26 cellular contexts compared by ENCODE assay signal in genomic region chr13:76939215-76939614, GRCh38. TPM values are rescaled to one million over a fixed set of nuclear protein-coding genes. Genes with fewer than 3 reads are reported as not detected.
DNase-seq lines count a peak whose midpoint lies in the region; ATAC-seq, FAIRE-seq and TF ChIP-seq lines count a peak whose summit lies in the region.
"Had no signal": no experiment of that assay in that cellular context is flagged by ENCODE, and none has a peak within 500 bp of the region (broad histone marks: within the 10 kb centered on the region; RNA-seq: fewer than 3 reads in every experiment).

No MANE protein-coding gene starts in this region.

- no peak for TF ChIP-seq CTCF in CD14-positive monocyte (IDR thresholded peaks at IDR 0.05)
- no peak for TF ChIP-seq CTCF in IMR-90 (conservative IDR thresholded peaks at IDR 0.05; ENCODE audit: low read depth, low read length)
- no peak for TF ChIP-seq CTCF in sigmoid colon (IDR thresholded peaks at IDR 0.05)

- BruUV-seq in IMR-90 (replicated peaks; lab: Mats Ljungman, UMichigan), result no TSS peak

- in situ Hi-C loops in IMR-90 (cut with MboI; ENCODE audit: low sequenced_read_pairs), result no loop called here

- H2BK15ac ChIP-seq in IMR-90 (ENCODE audit: low read depth, low read length), result no peak overlapping the region
- H2BK15ac ChIP-seq in mesenchymal stem cell (ENCODE audit: low read depth, poor library complexity, severe bottlenecking), result no peak overlapping the region

- H3K18ac ChIP-seq in IMR-90 (ENCODE audit: low read depth, low read length) (no peak overlapping the region), mesenchymal stem cell (ENCODE audit: low read depth in 1 of 2, low read length in 2 of 2) (no peak overlapping the region)

- peak overlapping the region; percentile 61 to 91 (median 87) for H3K27ac Mint-ChIP-seq in CD14-positive monocyte
- H3K27ac Mint-ChIP-seq in dendritic cell treated with granulocyte-macrophage colony-stimulating factor and Interleukin-4, amounts not matched to agents 40 ng/mL and 50 ng/mL, for 4 days, result peak overlapping the region; percentile 52
- H3K27ac Mint-ChIP-seq: activated naive CD8-positive, alpha-beta T cell treated with anti-CD3 and anti-CD28 coated beads, Interleukin-2, amount 50 U/mL, for 24 hours; activated T-helper 1 cell treated with anti-CD3 and anti-CD28 coated beads, Interleukin-12 subunit alpha, Interleukin-12 subunit beta, Interleukin-2, Interleukin-4 antibody, amounts not matched to agents 30 ng/mL and 10 ng/mL and 1 ng/mL, durations not matched to agents 14 hours and 24 hours and 36 hours; nephron progenitor cell had no signal

- H3K27ac ChIP-seq in IMR-90 (ENCODE audit: insufficient read depth, low read length), result no peak overlapping the region
- H3K27ac ChIP-seq in mesenchymal stem cell (ENCODE audit: low read length, poor library complexity, severe bottlenecking), result no peak overlapping the region
- H3K27ac ChIP-seq in small intestine (ENCODE audit: low read depth in 1 of 2, low read length in 1 of 2), result no peak overlapping the region
- H3K27ac ChIP-seq in sigmoid colon, result no peak overlapping the region
- H3K27ac ChIP-seq: esophagus squamous epithelium, HL-60, skin epidermis, upper lobe of right lung had no signal

- no peaks in the 10 kb centered on the region for H3K79me1 ChIP-seq in IMR-90 (ENCODE audit: low read depth in 1 of 2, low read length in 2 of 2)
- no peaks in the 10 kb centered on the region for H3K79me1 ChIP-seq in mesenchymal stem cell (replicated peaks; ENCODE audit: low read length, poor library complexity, severe bottlenecking)

- H3K4me1 ChIP-seq in IMR-90 (ENCODE audit: control insufficient read depth, insufficient read depth, low read length), result peaks cover 4% of the 10 kb centered on the region
- peaks cover 2% of the 10 kb centered on the region for H3K4me1 ChIP-seq in mesenchymal stem cell (ENCODE audit: control insufficient read depth, insufficient read depth, low read depth, low read length)
- no peaks in the 10 kb centered on the region for H3K4me1 ChIP-seq in small intestine (ENCODE audit: control insufficient read depth in 2 of 2, insufficient read depth in 1 of 2, low read depth in 1 of 2, low read length in 1 of 2)
- no peaks in the 10 kb centered on the region for H3K4me1 ChIP-seq in sigmoid colon
- H3K4me1 ChIP-seq: upper lobe of right lung had no signal

- intact Hi-C loops in CD14-positive monocyte (cut with micrococcal nuclease), result loop anchor here in 1 of 2 donors (5.0 kb wide), 2 partner anchors 38 to 57 kb away; no protein-coding TSS in a partner anchor
- intact Hi-C loops in IMR-90 (cut with micrococcal nuclease), result no loop called here
- intact Hi-C loops in dendritic cell treated with granulocyte-macrophage colony-stimulating factor and Interleukin-4, amounts not matched to agents 40 ng/mL and 50 ng/mL, for 4 days (cut with micrococcal nuclease), result no loop called here
- intact Hi-C loops in sigmoid colon (cut with DNase I), result no loop called here

- no CpG with 5 or more reads among the region's 3 CpGs for WGBS in IMR-90 (ENCODE audit: extremely low coverage in 2 of 2, insufficient read length in 1 of 2), 2 experiments
- no CpG with 5 or more reads among the region's 3 CpGs for WGBS in mesenchymal stem cell
- WGBS in small intestine, 3 donors, result 88 to 95% (median 89%) methylated on average over 3 of the region's 3 CpGs
- 90% methylated on average over 3 of the region's 3 CpGs for WGBS in sigmoid colon, 2 donors

- no peaks in the 10 kb centered on the region for H4K20me1 ChIP-seq in IMR-90 (ENCODE audit: insufficient read depth, low read length)
- H4K20me1 ChIP-seq: BLaER1 treated with 17β-estradiol and CSF1 and Interleukin-3, amounts not matched to agents 10 nM and 100 nM had no signal

- no peak overlapping the region for H2BK12ac ChIP-seq in mesenchymal stem cell (ENCODE audit: low read length in 2 of 2)

- H3K9me3 ChIP-seq in IMR-90 (ENCODE audit: control insufficient read depth, insufficient read depth, low read length), result no peaks in the 10 kb centered on the region
- H3K9me3 ChIP-seq in mesenchymal stem cell (ENCODE audit: control insufficient read depth, low read length), result peaks cover 5% of the 10 kb centered on the region
- no peaks in the 10 kb centered on the region for H3K9me3 ChIP-seq in small intestine (ENCODE audit: control insufficient read depth, low read depth)
- H3K9me3 ChIP-seq in sigmoid colon, result peaks cover 0 to 3% (median 0%) of the 10 kb centered on the region in 4 donors
- H3K9me3 ChIP-seq: esophagus squamous epithelium, upper lobe of right lung had no signal

- ATAC-seq in IMR-90 (ENCODE audit: low read depth), result no peak
- ATAC-seq: activated naive CD8-positive, alpha-beta T cell treated with anti-CD3 and anti-CD28 coated beads, Interleukin-2, amount 50 U/mL, for 24 hours; upper lobe of right lung had no signal

- H4K5ac ChIP-seq in IMR-90 (ENCODE audit: low read depth, low read length), result no peak overlapping the region

- no peak for TF ChIP-seq RAD21 in IMR-90 (IDR thresholded peaks at IDR 0.05; ENCODE audit: low read length)

- H3K4ac ChIP-seq in IMR-90 (ENCODE audit: low read depth, low read length) (no peak overlapping the region), mesenchymal stem cell (ENCODE audit: low read depth in 1 of 2, low read length in 2 of 2) (no peak overlapping the region)

- H3K14ac ChIP-seq in IMR-90 (replicated peaks; ENCODE audit: low read depth, low read length) (no peak overlapping the region), mesenchymal stem cell (ENCODE audit: low read length in 2 of 2) (no peak overlapping the region)

- no peak overlapping the region for H3K23ac ChIP-seq in IMR-90 (ENCODE audit: low read depth, low read length)
- no peak overlapping the region for H3K23ac ChIP-seq in mesenchymal stem cell (ENCODE audit: low read length in 2 of 2)

- no peak for FAIRE-seq in small intestine (lab: Jason Lieb, UNC)

- H4K91ac ChIP-seq in IMR-90 (ENCODE audit: insufficient read depth, low read depth, low read length), result no peak overlapping the region
- H4K91ac ChIP-seq in mesenchymal stem cell (ENCODE audit: low read length), result no peak overlapping the region

- TF ChIP-seq POLR2A in IMR-90 (IDR thresholded peaks at IDR 0.05; ENCODE audit: low read depth, low read length), result no peak
- TF ChIP-seq POLR2A in sigmoid colon (IDR thresholded peaks at IDR 0.05), result no peak

- POLR2A ChIA-PET in IMR-90 (lab: Charles Lee; ENCODE audit: unreplicated experiment), result no interaction called here

- H3K9ac ChIP-seq in IMR-90 (ENCODE audit: low read depth, low read length) (no peak overlapping the region), mesenchymal stem cell (ENCODE audit: low read length) (no peak overlapping the region)

- H3K9me3 Mint-ChIP-seq in CD14-positive monocyte, result peaks cover 0 to 7% (median 4%) of the 10 kb centered on the region in 7 donors
- peaks cover 8% of the 10 kb centered on the region for H3K9me3 Mint-ChIP-seq in dendritic cell treated with granulocyte-macrophage colony-stimulating factor and Interleukin-4, amounts not matched to agents 40 ng/mL and 50 ng/mL, for 4 days
- H3K9me3 Mint-ChIP-seq: activated T-helper 1 cell treated with anti-CD3 and anti-CD28 coated beads, Interleukin-12 subunit alpha, Interleukin-12 subunit beta, Interleukin-2, Interleukin-4 antibody, amounts not matched to agents 30 ng/mL and 10 ng/mL and 1 ng/mL, durations not matched to agents 14 hours and 24 hours and 36 hours; nephron progenitor cell had no signal

- peaks cover 49% of the 10 kb centered on the region for H3K4me1 Mint-ChIP-seq in CD14-positive monocyte
- peaks cover 55% of the 10 kb centered on the region for H3K4me1 Mint-ChIP-seq in dendritic cell treated with granulocyte-macrophage colony-stimulating factor and Interleukin-4, amounts not matched to agents 40 ng/mL and 50 ng/mL, for 4 days (ENCODE audit: low read depth)
- H3K4me1 Mint-ChIP-seq: activated naive CD8-positive, alpha-beta T cell treated with anti-CD3 and anti-CD28 coated beads, Interleukin-2, amount 50 U/mL, for 24 hours; nephron progenitor cell had no signal

- CTCF ChIA-PET in IMR-90 (lab: Yijun Ruan, JAX), result interaction anchor here (0.6 to 0.7 kb wide), 2 partner anchors 17 to 539 kb away, joined by 3 to 4 read pairs; no protein-coding TSS in a partner anchor

- H3K36me3 ChIP-seq in IMR-90 (ENCODE audit: control insufficient read depth, insufficient read depth, low read length) (no peaks in the 10 kb centered on the region), mesenchymal stem cell (ENCODE audit: control insufficient read depth in 1 of 2, insufficient read depth in 2 of 2, low read depth in 1 of 2, low read length in 2 of 2) (no peaks in the 10 kb centered on the region), small intestine (ENCODE audit: control insufficient read depth in 2 of 2, insufficient read depth in 2 of 2, low read length in 2 of 2) (no peaks in the 10 kb centered on the region), sigmoid colon (no peaks in the 10 kb centered on the region)
- H3K36me3 ChIP-seq: BLaER1 treated with 17β-estradiol and CSF1 and Interleukin-3, amounts not matched to agents 10 nM and 100 nM; esophagus squamous epithelium; upper lobe of right lung had no signal

- H2BK5ac ChIP-seq in IMR-90 (ENCODE audit: low read depth, low read length, poor library complexity, severe bottlenecking), result peak overlapping the region; percentile 20
- H2BK5ac ChIP-seq in mesenchymal stem cell (ENCODE audit: low read depth, low read length, poor library complexity, severe bottlenecking), result no peak overlapping the region

- no peak overlapping the region for H2BK120ac ChIP-seq in IMR-90 (ENCODE audit: low read depth, low read length)
- H2BK120ac ChIP-seq in mesenchymal stem cell (ENCODE audit: low read depth, low read length), result no peak overlapping the region

- H4K8ac ChIP-seq in IMR-90 (ENCODE audit: low read depth in 2 of 2, low read length in 2 of 2), result no peak overlapping the region
- no peak overlapping the region for H4K8ac ChIP-seq in mesenchymal stem cell (ENCODE audit: low read length)

- H3K27me3 ChIP-seq in IMR-90 (ENCODE audit: control insufficient read depth, insufficient read depth, low read length) (no peaks in the 10 kb centered on the region), mesenchymal stem cell (ENCODE audit: control insufficient read depth in 1 of 2, insufficient read depth in 1 of 2, low read length in 2 of 2) (no peaks in the 10 kb centered on the region), small intestine (ENCODE audit: control insufficient read depth in 2 of 2, insufficient read depth in 2 of 2, low read length in 2 of 2) (no peaks in the 10 kb centered on the region), sigmoid colon (no peaks in the 10 kb centered on the region)
- H3K27me3 ChIP-seq: BLaER1 treated with 17β-estradiol and CSF1 and Interleukin-3, amounts not matched to agents 10 nM and 100 nM; esophagus squamous epithelium; upper lobe of right lung had no signal

- no peak overlapping the region for H2BK20ac ChIP-seq in IMR-90 (ENCODE audit: low read depth, low read length)

- H3K4me3 Mint-ChIP-seq in CD14-positive monocyte, result peak overlapping the region in 1 of 2 donors; percentile 1
- no peak overlapping the region for H3K4me3 Mint-ChIP-seq in dendritic cell treated with granulocyte-macrophage colony-stimulating factor and Interleukin-4, amounts not matched to agents 40 ng/mL and 50 ng/mL, for 4 days
- H3K4me3 Mint-ChIP-seq: activated naive CD8-positive, alpha-beta T cell treated with anti-CD3 and anti-CD28 coated beads, Interleukin-2, amount 50 U/mL, for 24 hours; activated T-helper 1 cell treated with anti-CD3 and anti-CD28 coated beads, Interleukin-12 subunit alpha, Interleukin-12 subunit beta, Interleukin-2, Interleukin-4 antibody, amounts not matched to agents 30 ng/mL and 10 ng/mL and 1 ng/mL, durations not matched to agents 14 hours and 24 hours and 36 hours; nephron progenitor cell had no signal

- dilution Hi-C loops in IMR-90 (cut with HindIII; ENCODE audit: low sequenced_read_pairs, unreplicated experiment), result no loop called here

- H3K56ac ChIP-seq in IMR-90 (ENCODE audit: extremely low read depth, insufficient read depth, low read length), result no peak overlapping the region

- peaks cover 2 to 4% (median 2%) of the 10 kb centered on the region in 3 donors for H3K27me3 Mint-ChIP-seq in CD14-positive monocyte (ENCODE audit: low read depth in 3 of 3)
- H3K27me3 Mint-ChIP-seq in dendritic cell treated with granulocyte-macrophage colony-stimulating factor and Interleukin-4, amounts not matched to agents 40 ng/mL and 50 ng/mL, for 4 days, result no peaks in the 10 kb centered on the region
- H3K27me3 Mint-ChIP-seq: activated naive CD8-positive, alpha-beta T cell treated with anti-CD3 and anti-CD28 coated beads, Interleukin-2, amount 50 U/mL, for 24 hours had no signal

- H3K4me2 ChIP-seq in IMR-90 (ENCODE audit: low read depth, low read length) (no peak overlapping the region), mesenchymal stem cell (ENCODE audit: low read length, poor library complexity, severe bottlenecking) (no peak overlapping the region)

- H2AK5ac ChIP-seq in IMR-90 (ENCODE audit: low read depth, low read length) (no peak overlapping the region), mesenchymal stem cell (ENCODE audit: low read length, severe bottlenecking) (no peak overlapping the region)

- TF ChIP-seq EP300 in sigmoid colon (IDR thresholded peaks at IDR 0.05), result no peak

- H3K4me3 ChIP-seq in IMR-90 (ENCODE audit: insufficient read depth, low read depth, low read length) (no peak overlapping the region), mesenchymal stem cell (ENCODE audit: insufficient read depth in 1 of 2, low read depth in 1 of 2, low read length in 2 of 2) (no peak overlapping the region), small intestine (ENCODE audit: low read depth in 1 of 2, low read length in 2 of 2) (no peak overlapping the region), sigmoid colon (no peak overlapping the region)
- H3K4me3 ChIP-seq: BLaER1 treated with 17β-estradiol and CSF1 and Interleukin-3, amounts not matched to agents 10 nM and 100 nM; esophagus squamous epithelium; skin epidermis; upper lobe of right lung had no signal

- 0 out of 2 replicates have a peak, but pooled peaks cover 2% of the 10 kb centered on the region for H3K9me1 ChIP-seq in IMR-90 (ENCODE audit: insufficient read depth, low read length)

- H2AFZ ChIP-seq in IMR-90 (replicated peaks; ENCODE audit: low read length, poor library complexity) (no peak overlapping the region), mesenchymal stem cell (ENCODE audit: low read depth, low read length) (no peak overlapping the region)

- H3K36me3 Mint-ChIP-seq in CD14-positive monocyte, result peaks cover 1 to 6% of the 10 kb centered on the region in 2 donors
- no peaks in the 10 kb centered on the region for H3K36me3 Mint-ChIP-seq in dendritic cell treated with granulocyte-macrophage colony-stimulating factor and Interleukin-4, amounts not matched to agents 40 ng/mL and 50 ng/mL, for 4 days (ENCODE audit: low read depth)

- no peak overlapping the region for H2AK9ac ChIP-seq in IMR-90 (replicated peaks; ENCODE audit: low read depth, low read length, poor library complexity)

- DNase-seq in CD14-positive monocyte (ENCODE audit: low spot score) (no peak), IMR-90 (peak; percentile 41), mesenchymal stem cell (peak; percentile 10), Ammon's horn (ENCODE audit: low spot score) (no peak), iPS-NIHi7 (ENCODE audit: extremely low spot score) (no peak), small intestine (no peak), sigmoid colon (no peak)
- DNase-seq: activated CD4-positive, alpha-beta T cell treated with anti-CD3 and anti-CD28 coated beads for 1 hour; activated naive CD8-positive, alpha-beta T cell treated with anti-CD3 and anti-CD28 coated beads, Interleukin-2, amount 50 U/mL, for 24 hours; DMS 273 treated with DMSO at 0.1 percent for 48 hours; effector CD4-positive, alpha-beta T cell; esophagus squamous epithelium; left cardiac atrium; NCI-H1930; NCI-H446; nephron progenitor cell; RPMI8226; stimulated activated CD4-positive, alpha-beta T cell treated with anti-CD3 and anti-CD28 coated beads, Interleukin-4, amount 100 ng/mL, for 24 hours; upper lobe of right lung had no signal

RNA-seq across cellular contexts. Expression of gene ACOD1, which starts 9.1 kb away (rescaled TPM):
- not detected for polyA plus RNA-seq in CD14-positive monocyte
- not detected in 2 replicates for total RNA-seq in IMR-90 (2012; rRNA removed)
- not detected in 2 replicates for polyA plus RNA-seq in IMR-90 (2012; rRNA removed)
- polyA plus RNA-seq in IMR-90 (2012; cell fraction: cytosol; rRNA removed), result not detected in 2 replicates
- not detected in 2 replicates for polyA plus RNA-seq in IMR-90 (2012; cell fraction: nucleus; rRNA removed; ENCODE audit: low replicate concordance)
- polyA plus RNA-seq in mesenchymal stem cell (2013, experiment 1 of 2), result not detected
- polyA plus RNA-seq in mesenchymal stem cell (2013, experiment 2 of 2), result not detected
- not detected for polyA plus RNA-seq in small intestine
- total RNA-seq in sigmoid colon, result not detected
- under 1 TPM in 1 of 3 donors, not detected in 2; 0.10 TPM for polyA plus RNA-seq in sigmoid colon
- total RNA-seq: activated CD8-positive, alpha-beta memory T cell treated with anti-CD3 and anti-CD28 coated beads for 36 hours; activated T-helper 1 cell treated with anti-CD3 and anti-CD28 coated beads, Interleukin-12 subunit alpha, Interleukin-12 subunit beta, Interleukin-2, Interleukin-4 antibody, amounts not matched to agents 30 ng/mL and 10 ng/mL and 1 ng/mL, durations not matched to agents 14 hours and 24 hours and 36 hours; esophagus squamous epithelium; left cardiac atrium; posterior vena cava; upper lobe of right lung had no signal

RNA-seq across cellular contexts. Expression of gene CLN5, which starts 52.7 kb away (rescaled TPM):
- 10 to 100 TPM; 21.5 to 22.1 TPM for polyA plus RNA-seq in CD14-positive monocyte
- total RNA-seq in IMR-90 (2012; rRNA removed), result 15.1 and 22.8 TPM in 2 replicates
- polyA plus RNA-seq in IMR-90 (2012; rRNA removed), result 9.7 and 11.3 TPM in 2 replicates
- 3.9 and 5.7 TPM in 2 replicates for polyA plus RNA-seq in IMR-90 (2012; cell fraction: cytosol; rRNA removed)
- polyA plus RNA-seq in IMR-90 (2012; cell fraction: nucleus; rRNA removed; ENCODE audit: low replicate concordance), result 8.2 and 17.8 TPM in 2 replicates
- 28.2 TPM for polyA plus RNA-seq in mesenchymal stem cell (2013, experiment 1 of 2)
- 30.8 TPM for polyA plus RNA-seq in mesenchymal stem cell (2013, experiment 2 of 2)
- 10 to 100 TPM in 1 of 3 donors, 1 to 10 TPM in 2; 4.0 to 13.4 (median 9.7) TPM for polyA plus RNA-seq in small intestine
- total RNA-seq in sigmoid colon, result 10 to 100 TPM; 14.0 to 29.3 (median 27.0) TPM
- polyA plus RNA-seq in sigmoid colon, result 10 to 100 TPM in 1 of 3 donors, 1 to 10 TPM in 2; 7.8 to 11.9 (median 9.2) TPM

RNA-seq across cellular contexts. Expression of gene KCTD12, which starts 53.0 kb away (rescaled TPM):
- polyA plus RNA-seq in CD14-positive monocyte (10 to 100 TPM; 30.9 to 31.2 TPM), IMR-90 (2012; rRNA removed) (1.4 and 1.9 TPM in 2 replicates), small intestine (10 to 100 TPM in 1 of 3 donors, 1 to 10 TPM in 2; 2.5 to 38.9 (median 9.5) TPM), sigmoid colon (10 to 100 TPM; 14.8 to 22.6 (median 19.8) TPM)
- total RNA-seq in IMR-90 (2012; rRNA removed) (1.8 and 3.9 TPM in 2 replicates), sigmoid colon (100 to 1,000 TPM in 2 of 4 donors, 10 to 100 TPM in 2; 77.3 to 129 (median 97.5) TPM)
- polyA plus RNA-seq in IMR-90 (2012; cell fraction: cytosol; rRNA removed), result 0.53 and 0.85 TPM in 2 replicates
- 0.48 and 0.55 TPM in 2 replicates for polyA plus RNA-seq in IMR-90 (2012; cell fraction: nucleus; rRNA removed; ENCODE audit: low replicate concordance)
- polyA plus RNA-seq in mesenchymal stem cell (2013, experiment 1 of 2), result 51.9 TPM
- polyA plus RNA-seq in mesenchymal stem cell (2013, experiment 2 of 2), result 53.8 TPM

Comparison
In these comparisons a context has a peak if more than half of its experiments do, and no peak if none do; other contexts are left out.
1. DNase-seq: peak in IMR-90 (single experiment) and mesenchymal stem cell (single experiment); none in CD14-positive monocyte (single experiment), Ammon's horn (single experiment), iPS-NIHi7 (single experiment), small intestine (single experiment) and sigmoid colon (single experiment).